ENCODE assay signal across 9 cellular contexts in genomic region chr2:70888389-70888924, GRCh38. TPM values are rescaled to one million over a fixed set of nuclear protein-coding genes. Genes with fewer than 3 reads are reported as not detected.
A peak's percentile ranks its signal among the peaks of the same experiment; 100 is the strongest.
DNase-seq lines count a peak whose midpoint lies in the region; ATAC-seq and TF ChIP-seq lines count a peak whose summit lies in the region.
"Had no signal": no experiment of that assay in that cellular context is flagged by ENCODE, and none has a peak within 500 bp of the region (broad histone marks: within the 10 kb centered on the region; RNA-seq: fewer than 3 reads in every experiment).

No MANE protein-coding gene starts in this region.

- no peak overlapping the region for H2AK5ac ChIP-seq in mesenchymal stem cell (ENCODE audit: low read length, severe bottlenecking)

- no peak overlapping the region for H2BK5ac ChIP-seq in mesenchymal stem cell (ENCODE audit: low read depth, low read length, poor library complexity, severe bottlenecking)

- no peaks in the 10 kb centered on the region for H3K36me3 Mint-ChIP-seq in activated naive CD8-positive, alpha-beta T cell

- H3K9me3 ChIP-seq in heart left ventricle (no peaks in the 10 kb centered on the region), mesenchymal stem cell (ENCODE audit: control insufficient read depth, low read length) (peaks cover 3% of the 10 kb centered on the region), suprapubic skin (no peaks in the 10 kb centered on the region)

- TF ChIP-seq EP300 in suprapubic skin (IDR thresholded peaks at IDR 0.05): no peak

- no peak overlapping the region for H3K14ac ChIP-seq in mesenchymal stem cell (ENCODE audit: low read length in 2 of 2)

- H3K9ac ChIP-seq in mesenchymal stem cell (ENCODE audit: low read length): no peak overlapping the region

- TF ChIP-seq CTCF in heart left ventricle (IDR thresholded peaks at IDR 0.05): no peak
- TF ChIP-seq CTCF in suprapubic skin (IDR thresholded peaks at IDR 0.05): no peak

- no peak overlapping the region for H4K91ac ChIP-seq in mesenchymal stem cell (ENCODE audit: low read length)

- ATAC-seq in heart left ventricle (no peak), left ventricle myocardium superior (no peak), GM19395 (IDR thresholded peaks at IDR 0.05; ENCODE audit: unreplicated experiment) (no peak)

- peaks cover 55% of the 10 kb centered on the region for H3K27me3 Mint-ChIP-seq in activated naive CD8-positive, alpha-beta T cell

- H3K4me1 ChIP-seq in heart left ventricle (peaks cover 0 to 39% (median 22%) of the 10 kb centered on the region in 12 donors), mesenchymal stem cell (ENCODE audit: control insufficient read depth, insufficient read depth, low read depth, low read length) (peaks cover 18% of the 10 kb centered on the region), suprapubic skin (peaks cover 27% of the 10 kb centered on the region)

- H3K18ac ChIP-seq in mesenchymal stem cell (ENCODE audit: low read depth in 1 of 2, low read length in 2 of 2): no peak overlapping the region

- TF ChIP-seq POLR2A in heart left ventricle (IDR thresholded peaks at IDR 0.05) (no peak), suprapubic skin (IDR thresholded peaks at IDR 0.05) (no peak)

- no peaks in the 10 kb centered on the region for H3K79me1 ChIP-seq in mesenchymal stem cell (replicated peaks; ENCODE audit: low read length, poor library complexity, severe bottlenecking)

- no peaks in the 10 kb centered on the region for H3K9me3 Mint-ChIP-seq in activated naive CD8-positive, alpha-beta T cell (ENCODE audit: low read depth)

- no peak overlapping the region for H3K27ac ChIP-seq in heart left ventricle
- H3K27ac ChIP-seq in mesenchymal stem cell (ENCODE audit: low read length, poor library complexity, severe bottlenecking): no peak overlapping the region
- peak overlapping the region; percentile 40 for H3K27ac ChIP-seq in suprapubic skin

- peaks cover 25% of the 10 kb centered on the region for H3K4me1 Mint-ChIP-seq in activated naive CD8-positive, alpha-beta T cell (ENCODE audit: low read depth)

- peak overlapping the region; percentile 67 for H3K4me2 ChIP-seq in mesenchymal stem cell (ENCODE audit: low read length, poor library complexity, severe bottlenecking)

- H3K4me3 Mint-ChIP-seq in activated naive CD8-positive, alpha-beta T cell: peak overlapping the region; percentile 77

- peak overlapping the region; percentile 36 for H2AFZ ChIP-seq in mesenchymal stem cell (ENCODE audit: low read depth, low read length)

- H3K23ac ChIP-seq in mesenchymal stem cell (ENCODE audit: low read length in 2 of 2): no peak overlapping the region

- H3K4ac ChIP-seq in mesenchymal stem cell (ENCODE audit: low read depth in 1 of 2, low read length in 2 of 2): no peak overlapping the region

- H2BK12ac ChIP-seq in mesenchymal stem cell (ENCODE audit: low read length in 2 of 2): no peak overlapping the region

- intact Hi-C loops in heart left ventricle (cut with DNase I) (no loop called here), left ventricle myocardium superior (cut with micrococcal nuclease) (no loop called here)

- H2BK120ac ChIP-seq in mesenchymal stem cell (ENCODE audit: low read depth, low read length): no peak overlapping the region

- H3K36me3 ChIP-seq in heart left ventricle (no peaks in the 10 kb centered on the region), mesenchymal stem cell (ENCODE audit: control insufficient read depth in 1 of 2, insufficient read depth in 2 of 2, low read depth in 1 of 2, low read length in 2 of 2) (no peaks in the 10 kb centered on the region), suprapubic skin (no peaks in the 10 kb centered on the region)

- no peak overlapping the region for H4K8ac ChIP-seq in mesenchymal stem cell (ENCODE audit: low read length)

- 4 to 10% (median 6%) methylated on average over 27 of the region's 27 CpGs for WGBS in heart left ventricle, 4 donors
- 4% methylated on average over 27 of the region's 27 CpGs for WGBS in mesenchymal stem cell
- WGBS in suprapubic skin: 4% methylated on average over 27 of the region's 27 CpGs

- H3K27ac Mint-ChIP-seq in activated naive CD8-positive, alpha-beta T cell: no peak overlapping the region

- H3K27me3 ChIP-seq in heart left ventricle (peaks cover 50 to 100% (median 97%) of the 10 kb centered on the region in 9 donors), mesenchymal stem cell (ENCODE audit: control insufficient read depth in 1 of 2, insufficient read depth in 1 of 2, low read length in 2 of 2) (peaks cover 87 to 100% of the 10 kb centered on the region in 2 experiments), suprapubic skin (peaks cover 100% of the 10 kb centered on the region)

- H3K4me3 ChIP-seq in heart left ventricle (peak overlapping the region in 8 of 12 donors; percentile 1 to 34 (median 25)), mesenchymal stem cell (ENCODE audit: insufficient read depth in 1 of 2, low read depth in 1 of 2, low read length in 2 of 2) (peak overlapping the region in 1 of 2 experiments; percentile 55), suprapubic skin (peak overlapping the region; percentile 34)

- H2BK15ac ChIP-seq in mesenchymal stem cell (ENCODE audit: low read depth, poor library complexity, severe bottlenecking): no peak overlapping the region

- DNase-seq in heart left ventricle (no peak), left ventricle myocardium superior (no peak), mesenchymal stem cell (no peak), suprapubic skin (ENCODE audit: low spot score in 2 of 2) (peak in 1 of 2 donors; percentile 32), HuH-7 (ENCODE audit: low spot score) (no peak), NCI-H1930 (lab: John Stamatoyannopoulos, UW) (no peak)

RNA-seq across cellular contexts. Expression of gene VAX2, which starts 11.9 kb away (rescaled TPM):
- total RNA-seq in heart left ventricle (under 1 TPM in 6 of 9 donors, not detected in 3; 0.19 to 0.63 (median 0.55) TPM), left ventricle myocardium superior (not detected), suprapubic skin (1 to 10 TPM; 1.2 to 5.8 (median 3.1) TPM)
- 1 to 10 TPM in 1 of 2 donors, under 1 TPM in 1; 0.08 to 1.1 TPM for polyA plus RNA-seq in heart left ventricle
- 0.22 TPM for polyA plus RNA-seq in mesenchymal stem cell (2013, experiment 1 of 2)
- 0.16 TPM for polyA plus RNA-seq in mesenchymal stem cell (2013, experiment 2 of 2)
- total RNA-seq: bronchial epithelial cell had no signal

RNA-seq across cellular contexts. Expression of gene ATP6V1B1, which starts 47.2 kb away (rescaled TPM):
- under 1 TPM in 5 of 9 donors, not detected in 4; 0.16 to 0.60 (median 0.48) TPM for total RNA-seq in heart left ventricle
- 1 to 10 TPM in 1 of 2 donors, under 1 TPM in 1; 0.19 to 1.8 TPM for polyA plus RNA-seq in heart left ventricle
- total RNA-seq in left ventricle myocardium superior: not detected
- polyA plus RNA-seq in mesenchymal stem cell (2013, experiment 1 of 2): not detected
- polyA plus RNA-seq in mesenchymal stem cell (2013, experiment 2 of 2): 0.10 TPM
- total RNA-seq in suprapubic skin: 10 to 100 TPM; 22.7 to 66.9 (median 39.5) TPM
- total RNA-seq: bronchial epithelial cell had no signal

RNA-seq across cellular contexts. Expression of gene CD207, which starts 52.8 kb away (rescaled TPM):
- total RNA-seq in heart left ventricle: under 1 TPM in 5 of 9 donors, not detected in 4; 0.16 to 0.48 (median 0.20) TPM
- under 1 TPM; 0.04 to 0.19 TPM for polyA plus RNA-seq in heart left ventricle
- not detected for total RNA-seq in left ventricle myocardium superior
- not detected for polyA plus RNA-seq in mesenchymal stem cell (2013, experiment 1 of 2)
- not detected for polyA plus RNA-seq in mesenchymal stem cell (2013, experiment 2 of 2)
- total RNA-seq in suprapubic skin: 10 to 100 TPM; 25.4 to 81.3 (median 50.5) TPM
- total RNA-seq: bronchial epithelial cell had no signal

Comparison
In these comparisons a context has a peak if more than half of its experiments do, and no peak if none do; other contexts are left out.
1. RNA of gene ATP6V1B1, which starts 47.2 kb away (total RNA-seq): 22.7 to 66.9 TPM in suprapubic skin; 0.16 to 0.60 TPM in heart left ventricle and not detected in left ventricle myocardium superior (single experiment); every median in the first group is over 10 times any median in the second.
2. RNA of gene CD207, which starts 52.8 kb away (total RNA-seq): 25.4 to 81.3 TPM in suprapubic skin; 0.16 to 0.48 TPM in heart left ventricle and not detected in left ventricle myocardium superior (single experiment); every median in the first group is over 10 times any median in the second.